8 cellular contexts compared by ENCODE assay signal in genomic region chr5:123471385-123471784, GRCh38.
"Had no signal": no experiment of that assay in that cellular context is flagged by ENCODE, and none has a peak within 500 bp of the region (broad histone marks: within the 10 kb centered on the region; RNA-seq: fewer than 3 reads in every experiment).

No MANE protein-coding gene starts in this region.

- H3K4me3 ChIP-seq: GM12878 had no signal

- DNase-seq: GDM1, GF-D8 had no signal

- ATAC-seq: GM12878 had no signal

- FAIRE-seq: G401.6, GM12878, GM12891, GM12892, GM18507, GM19239 had no signal
